In the genomic region with DNA sequence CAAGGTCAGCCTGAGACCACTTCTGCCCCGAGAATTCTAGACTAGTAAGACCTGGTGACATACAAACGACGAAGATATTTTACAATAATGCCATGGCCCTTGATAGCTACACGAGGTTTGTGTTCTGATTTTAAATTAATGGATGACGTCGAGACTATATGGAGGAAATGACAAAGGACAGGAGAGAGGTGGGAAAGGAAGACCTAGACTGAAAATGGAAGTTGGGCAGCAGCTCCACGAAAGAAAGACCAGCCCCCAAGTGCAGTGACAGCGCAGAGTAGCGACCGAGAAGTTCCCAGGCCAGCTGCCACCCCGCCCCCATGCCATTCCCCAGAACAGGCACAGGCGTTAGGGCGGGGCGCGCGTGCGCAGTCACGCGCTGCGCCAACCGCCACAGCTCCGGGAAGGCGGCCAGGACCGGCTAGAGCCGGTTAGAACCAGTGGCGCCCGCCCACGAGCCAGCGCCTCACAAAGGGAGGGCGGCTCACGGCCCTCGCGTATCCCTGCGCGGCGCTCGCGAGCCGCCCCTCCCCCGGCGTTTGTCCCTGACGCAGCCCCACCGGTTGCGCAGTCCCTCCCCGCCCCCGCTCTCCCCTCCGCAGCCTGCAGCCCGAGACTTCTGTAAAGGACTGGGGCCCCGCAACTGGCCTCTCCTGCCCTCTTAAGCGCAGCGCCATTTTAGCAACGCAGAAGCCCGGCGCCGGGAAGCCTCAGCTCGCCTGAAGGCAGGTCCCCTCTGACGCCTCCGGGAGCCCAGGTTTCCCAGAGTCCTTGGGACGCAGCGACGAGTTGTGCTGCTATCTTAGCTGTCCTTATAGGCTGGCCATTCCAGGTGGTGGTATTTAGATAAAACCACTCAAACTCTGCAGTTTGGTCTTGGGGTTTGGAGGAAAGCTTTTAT, we compare ENCODE assay signal across 1 cellular context.
A peak's percentile ranks its signal among the peaks of the same experiment; 100 is the strongest.
TF ChIP-seq lines count a peak whose summit lies in the region.

No MANE protein-coding gene starts in this region.

TF ChIP-seq in HEK293, 187 proteins besides CTCF, POLR2A, EP300 and RAD21 (continued from another document and continues in another):
- TF ChIP-seq, protein P1, sequence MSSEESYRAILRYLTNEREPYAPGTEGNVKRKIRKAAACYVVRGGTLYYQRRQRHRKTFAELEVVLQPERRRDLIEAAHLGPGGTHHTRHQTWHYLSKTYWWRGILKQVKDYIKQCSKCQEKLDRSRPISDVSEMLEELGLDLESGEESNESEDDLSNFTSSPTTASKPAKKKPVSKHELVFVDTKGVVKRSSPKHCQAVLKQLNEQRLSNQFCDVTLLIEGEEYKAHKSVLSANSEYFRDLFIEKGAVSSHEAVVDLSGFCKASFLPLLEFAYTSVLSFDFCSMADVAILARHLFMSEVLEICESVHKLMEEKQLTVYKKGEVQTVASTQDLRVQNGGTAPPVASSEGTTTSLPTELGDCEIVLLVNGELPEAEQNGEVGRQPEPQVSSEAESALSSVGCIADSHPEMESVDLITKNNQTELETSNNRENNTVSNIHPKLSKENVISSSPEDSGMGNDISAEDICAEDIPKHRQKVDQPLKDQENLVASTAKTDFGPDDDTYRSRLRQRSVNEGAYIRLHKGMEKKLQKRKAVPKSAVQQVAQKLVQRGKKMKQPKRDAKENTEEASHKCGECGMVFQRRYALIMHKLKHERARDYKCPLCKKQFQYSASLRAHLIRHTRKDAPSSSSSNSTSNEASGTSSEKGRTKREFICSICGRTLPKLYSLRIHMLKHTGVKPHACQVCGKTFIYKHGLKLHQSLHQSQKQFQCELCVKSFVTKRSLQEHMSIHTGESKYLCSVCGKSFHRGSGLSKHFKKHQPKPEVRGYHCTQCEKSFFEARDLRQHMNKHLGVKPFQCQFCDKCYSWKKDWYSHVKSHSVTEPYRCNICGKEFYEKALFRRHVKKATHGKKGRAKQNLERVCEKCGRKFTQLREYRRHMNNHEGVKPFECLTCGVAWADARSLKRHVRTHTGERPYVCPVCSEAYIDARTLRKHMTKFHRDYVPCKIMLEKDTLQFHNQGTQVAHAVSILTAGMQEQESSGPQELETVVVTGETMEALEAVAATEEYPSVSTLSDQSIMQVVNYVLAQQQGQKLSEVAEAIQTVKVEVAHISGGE (tag by site-specific recombination; conservative IDR thresholded peaks at IDR 0.05; ENCODE audit: low read depth): peak; percentile 24; the same call in 1 of the 2 replicates
- TF ChIP-seq, protein P2, sequence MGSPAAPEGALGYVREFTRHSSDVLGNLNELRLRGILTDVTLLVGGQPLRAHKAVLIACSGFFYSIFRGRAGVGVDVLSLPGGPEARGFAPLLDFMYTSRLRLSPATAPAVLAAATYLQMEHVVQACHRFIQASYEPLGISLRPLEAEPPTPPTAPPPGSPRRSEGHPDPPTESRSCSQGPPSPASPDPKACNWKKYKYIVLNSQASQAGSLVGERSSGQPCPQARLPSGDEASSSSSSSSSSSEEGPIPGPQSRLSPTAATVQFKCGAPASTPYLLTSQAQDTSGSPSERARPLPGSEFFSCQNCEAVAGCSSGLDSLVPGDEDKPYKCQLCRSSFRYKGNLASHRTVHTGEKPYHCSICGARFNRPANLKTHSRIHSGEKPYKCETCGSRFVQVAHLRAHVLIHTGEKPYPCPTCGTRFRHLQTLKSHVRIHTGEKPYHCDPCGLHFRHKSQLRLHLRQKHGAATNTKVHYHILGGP (tag by site-specific recombination; IDR thresholded peaks at IDR 0.05): no peak
- 0 out of 2 replicates have a peak, but pooled peaks have one; percentile 36 for TF ChIP-seq ZNF423 (tag by site-specific recombination; IDR thresholded peaks at IDR 0.05)
- TF ChIP-seq GLI4 (tag by site-specific recombination; IDR thresholded peaks at IDR 0.05): no peak
- TF ChIP-seq ZNF354C (tag by site-specific recombination; IDR thresholded peaks at IDR 0.05; ENCODE audit: borderline replicate concordance, low read depth): no peak
- no peak for TF ChIP-seq ZNF404 (tag by site-specific recombination; IDR thresholded peaks at IDR 0.05)
- no peak for TF ChIP-seq ZNF701 (tag by site-specific recombination; IDR thresholded peaks at IDR 0.05)
- TF ChIP-seq, protein P3, sequence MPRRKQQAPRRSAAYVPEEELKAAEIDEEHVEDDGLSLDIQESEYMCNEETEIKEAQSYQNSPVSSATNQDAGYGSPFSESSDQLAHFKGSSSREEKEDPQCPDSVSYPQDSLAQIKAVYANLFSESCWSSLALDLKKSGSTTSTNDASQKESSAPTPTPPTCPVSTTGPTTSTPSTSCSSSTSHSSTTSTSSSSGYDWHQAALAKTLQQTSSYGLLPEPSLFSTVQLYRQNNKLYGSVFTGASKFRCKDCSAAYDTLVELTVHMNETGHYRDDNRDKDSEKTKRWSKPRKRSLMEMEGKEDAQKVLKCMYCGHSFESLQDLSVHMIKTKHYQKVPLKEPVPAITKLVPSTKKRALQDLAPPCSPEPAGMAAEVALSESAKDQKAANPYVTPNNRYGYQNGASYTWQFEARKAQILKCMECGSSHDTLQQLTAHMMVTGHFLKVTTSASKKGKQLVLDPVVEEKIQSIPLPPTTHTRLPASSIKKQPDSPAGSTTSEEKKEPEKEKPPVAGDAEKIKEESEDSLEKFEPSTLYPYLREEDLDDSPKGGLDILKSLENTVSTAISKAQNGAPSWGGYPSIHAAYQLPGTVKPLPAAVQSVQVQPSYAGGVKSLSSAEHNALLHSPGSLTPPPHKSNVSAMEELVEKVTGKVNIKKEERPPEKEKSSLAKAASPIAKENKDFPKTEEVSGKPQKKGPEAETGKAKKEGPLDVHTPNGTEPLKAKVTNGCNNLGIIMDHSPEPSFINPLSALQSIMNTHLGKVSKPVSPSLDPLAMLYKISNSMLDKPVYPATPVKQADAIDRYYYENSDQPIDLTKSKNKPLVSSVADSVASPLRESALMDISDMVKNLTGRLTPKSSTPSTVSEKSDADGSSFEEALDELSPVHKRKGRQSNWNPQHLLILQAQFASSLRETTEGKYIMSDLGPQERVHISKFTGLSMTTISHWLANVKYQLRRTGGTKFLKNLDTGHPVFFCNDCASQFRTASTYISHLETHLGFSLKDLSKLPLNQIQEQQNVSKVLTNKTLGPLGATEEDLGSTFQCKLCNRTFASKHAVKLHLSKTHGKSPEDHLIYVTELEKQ (tag by site-specific recombination; IDR thresholded peaks at IDR 0.05; ENCODE audit: borderline replicate concordance): 0 out of 2 replicates have a peak, but pooled peaks have one; percentile 59
- no peak for TF ChIP-seq ZNF214 (tag by site-specific recombination; IDR thresholded peaks at IDR 0.05; ENCODE audit: borderline replicate concordance)
- peak; percentile 92 for TF ChIP-seq KLF7 (tag by site-specific recombination; IDR thresholded peaks at IDR 0.05; ENCODE audit: borderline replicate concordance)
- peak; percentile 36; the same call in 1 of the 2 replicates for TF ChIP-seq ZNF501 (tag by site-specific recombination; IDR thresholded peaks at IDR 0.05)
- no peak for TF ChIP-seq ZSCAN16 (tag by site-specific recombination; IDR thresholded peaks at IDR 0.05)
- TF ChIP-seq ZNF211 (tag by site-specific recombination; IDR thresholded peaks at IDR 0.05; ENCODE audit: low read depth): no peak
- TF ChIP-seq, protein P4, sequence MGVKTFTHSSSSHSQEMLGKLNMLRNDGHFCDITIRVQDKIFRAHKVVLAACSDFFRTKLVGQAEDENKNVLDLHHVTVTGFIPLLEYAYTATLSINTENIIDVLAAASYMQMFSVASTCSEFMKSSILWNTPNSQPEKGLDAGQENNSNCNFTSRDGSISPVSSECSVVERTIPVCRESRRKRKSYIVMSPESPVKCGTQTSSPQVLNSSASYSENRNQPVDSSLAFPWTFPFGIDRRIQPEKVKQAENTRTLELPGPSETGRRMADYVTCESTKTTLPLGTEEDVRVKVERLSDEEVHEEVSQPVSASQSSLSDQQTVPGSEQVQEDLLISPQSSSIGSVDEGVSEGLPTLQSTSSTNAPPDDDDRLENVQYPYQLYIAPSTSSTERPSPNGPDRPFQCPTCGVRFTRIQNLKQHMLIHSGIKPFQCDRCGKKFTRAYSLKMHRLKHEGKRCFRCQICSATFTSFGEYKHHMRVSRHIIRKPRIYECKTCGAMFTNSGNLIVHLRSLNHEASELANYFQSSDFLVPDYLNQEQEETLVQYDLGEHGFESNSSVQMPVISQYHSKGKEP (tag by site-specific recombination; IDR thresholded peaks at IDR 0.05): no peak; the same call in 1 of the 2 replicates
- no peak for TF ChIP-seq ZNF248 (tag by site-specific recombination; IDR thresholded peaks at IDR 0.05)
- peak; percentile 99 for TF ChIP-seq SCRT2 (tag by site-specific recombination; IDR thresholded peaks at IDR 0.05)
- TF ChIP-seq KLF1 (tag by site-specific recombination; IDR thresholded peaks at IDR 0.05): peak; percentile 82
- TF ChIP-seq ZNF2 (tag by site-specific recombination; IDR thresholded peaks at IDR 0.05): no peak
- peak; percentile 52; the same call in 1 of the 2 replicates for TF ChIP-seq KLF16 (tag by site-specific recombination; IDR thresholded peaks at IDR 0.05)
- 0 out of 2 replicates have a peak, but pooled peaks have one; percentile 26 for TF ChIP-seq ZNF24 (tag by site-specific recombination; IDR thresholded peaks at IDR 0.05)
- no peak for TF ChIP-seq GLI2 (tag by site-specific recombination; IDR thresholded peaks at IDR 0.05; ENCODE audit: borderline replicate concordance, low read depth)
- TF ChIP-seq, protein P5, sequence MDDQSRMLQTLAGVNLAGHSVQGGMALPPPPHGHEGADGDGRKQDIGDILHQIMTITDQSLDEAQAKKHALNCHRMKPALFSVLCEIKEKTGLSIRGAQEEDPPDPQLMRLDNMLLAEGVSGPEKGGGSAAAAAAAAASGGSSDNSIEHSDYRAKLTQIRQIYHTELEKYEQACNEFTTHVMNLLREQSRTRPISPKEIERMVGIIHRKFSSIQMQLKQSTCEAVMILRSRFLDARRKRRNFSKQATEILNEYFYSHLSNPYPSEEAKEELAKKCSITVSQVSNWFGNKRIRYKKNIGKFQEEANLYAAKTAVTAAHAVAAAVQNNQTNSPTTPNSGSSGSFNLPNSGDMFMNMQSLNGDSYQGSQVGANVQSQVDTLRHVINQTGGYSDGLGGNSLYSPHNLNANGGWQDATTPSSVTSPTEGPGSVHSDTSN (CRISPR knock-in tag; IDR thresholded peaks at IDR 0.05): peak; percentile 87
- peak; percentile 44; the same call in 1 of the 2 replicates for TF ChIP-seq ZNF76 (tag by site-specific recombination; IDR thresholded peaks at IDR 0.05; ENCODE audit: borderline replicate concordance, low read depth)
- TF ChIP-seq, protein P6, sequence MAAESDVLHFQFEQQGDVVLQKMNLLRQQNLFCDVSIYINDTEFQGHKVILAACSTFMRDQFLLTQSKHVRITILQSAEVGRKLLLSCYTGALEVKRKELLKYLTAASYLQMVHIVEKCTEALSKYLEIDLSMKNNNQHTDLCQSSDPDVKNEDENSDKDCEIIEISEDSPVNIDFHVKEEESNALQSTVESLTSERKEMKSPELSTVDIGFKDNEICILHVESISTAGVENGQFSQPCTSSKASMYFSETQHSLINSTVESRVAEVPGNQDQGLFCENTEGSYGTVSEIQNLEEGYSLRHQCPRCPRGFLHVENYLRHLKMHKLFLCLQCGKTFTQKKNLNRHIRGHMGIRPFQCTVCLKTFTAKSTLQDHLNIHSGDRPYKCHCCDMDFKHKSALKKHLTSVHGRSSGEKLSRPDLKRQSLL (tag by site-specific recombination; IDR thresholded peaks at IDR 0.05): peak; percentile 80
- peak; percentile 88 for TF ChIP-seq KLF10 (tag by site-specific recombination; IDR thresholded peaks at IDR 0.05)
- no peak for TF ChIP-seq ZNF514 (tag by site-specific recombination; IDR thresholded peaks at IDR 0.05)
- no peak for TF ChIP-seq ZNF155 (tag by site-specific recombination; IDR thresholded peaks at IDR 0.05)
- TF ChIP-seq, protein P7, sequence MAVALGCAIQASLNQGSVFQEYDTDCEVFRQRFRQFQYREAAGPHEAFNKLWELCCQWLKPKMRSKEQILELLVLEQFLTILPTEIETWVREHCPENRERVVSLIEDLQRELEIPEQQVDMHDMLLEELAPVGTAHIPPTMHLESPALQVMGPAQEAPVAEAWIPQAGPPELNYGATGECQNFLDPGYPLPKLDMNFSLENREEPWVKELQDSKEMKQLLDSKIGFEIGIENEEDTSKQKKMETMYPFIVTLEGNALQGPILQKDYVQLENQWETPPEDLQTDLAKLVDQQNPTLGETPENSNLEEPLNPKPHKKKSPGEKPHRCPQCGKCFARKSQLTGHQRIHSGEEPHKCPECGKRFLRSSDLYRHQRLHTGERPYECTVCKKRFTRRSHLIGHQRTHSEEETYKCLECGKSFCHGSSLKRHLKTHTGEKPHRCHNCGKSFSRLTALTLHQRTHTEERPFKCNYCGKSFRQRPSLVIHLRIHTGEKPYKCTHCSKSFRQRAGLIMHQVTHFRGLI (tag by site-specific recombination; IDR thresholded peaks at IDR 0.05): peak; percentile 60
- no peak for TF ChIP-seq ZNF311 (tag by site-specific recombination; IDR thresholded peaks at IDR 0.05; ENCODE audit: borderline replicate concordance)
- TF ChIP-seq, protein P8, sequence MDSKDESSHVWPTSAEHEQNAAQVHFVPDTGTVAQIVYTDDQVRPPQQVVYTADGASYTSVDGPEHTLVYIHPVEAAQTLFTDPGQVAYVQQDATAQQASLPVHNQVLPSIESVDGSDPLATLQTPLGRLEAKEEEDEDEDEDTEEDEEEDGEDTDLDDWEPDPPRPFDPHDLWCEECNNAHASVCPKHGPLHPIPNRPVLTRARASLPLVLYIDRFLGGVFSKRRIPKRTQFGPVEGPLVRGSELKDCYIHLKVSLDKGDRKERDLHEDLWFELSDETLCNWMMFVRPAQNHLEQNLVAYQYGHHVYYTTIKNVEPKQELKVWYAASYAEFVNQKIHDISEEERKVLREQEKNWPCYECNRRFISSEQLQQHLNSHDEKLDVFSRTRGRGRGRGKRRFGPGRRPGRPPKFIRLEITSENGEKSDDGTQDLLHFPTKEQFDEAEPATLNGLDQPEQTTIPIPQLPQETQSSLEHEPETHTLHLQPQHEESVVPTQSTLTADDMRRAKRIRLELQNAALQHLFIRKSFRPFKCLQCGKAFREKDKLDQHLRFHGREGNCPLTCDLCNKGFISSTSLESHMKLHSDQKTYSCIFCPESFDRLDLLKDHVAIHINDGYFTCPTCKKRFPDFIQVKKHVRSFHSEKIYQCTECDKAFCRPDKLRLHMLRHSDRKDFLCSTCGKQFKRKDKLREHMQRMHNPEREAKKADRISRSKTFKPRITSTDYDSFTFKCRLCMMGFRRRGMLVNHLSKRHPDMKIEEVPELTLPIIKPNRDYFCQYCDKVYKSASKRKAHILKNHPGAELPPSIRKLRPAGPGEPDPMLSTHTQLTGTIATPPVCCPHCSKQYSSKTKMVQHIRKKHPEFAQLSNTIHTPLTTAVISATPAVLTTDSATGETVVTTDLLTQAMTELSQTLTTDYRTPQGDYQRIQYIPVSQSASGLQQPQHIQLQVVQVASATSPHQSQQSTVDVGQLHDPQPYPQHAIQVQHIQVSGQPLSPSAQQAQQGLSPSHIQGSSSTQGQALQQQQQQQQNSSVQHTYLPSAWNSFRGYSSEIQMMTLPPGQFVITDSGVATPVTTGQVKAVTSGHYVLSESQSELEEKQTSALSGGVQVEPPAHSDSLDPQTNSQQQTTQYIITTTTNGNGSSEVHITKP (tag by site-specific recombination; IDR thresholded peaks at IDR 0.05): no peak
